9 cellular contexts compared by ENCODE assay signal in the genomic region with DNA sequence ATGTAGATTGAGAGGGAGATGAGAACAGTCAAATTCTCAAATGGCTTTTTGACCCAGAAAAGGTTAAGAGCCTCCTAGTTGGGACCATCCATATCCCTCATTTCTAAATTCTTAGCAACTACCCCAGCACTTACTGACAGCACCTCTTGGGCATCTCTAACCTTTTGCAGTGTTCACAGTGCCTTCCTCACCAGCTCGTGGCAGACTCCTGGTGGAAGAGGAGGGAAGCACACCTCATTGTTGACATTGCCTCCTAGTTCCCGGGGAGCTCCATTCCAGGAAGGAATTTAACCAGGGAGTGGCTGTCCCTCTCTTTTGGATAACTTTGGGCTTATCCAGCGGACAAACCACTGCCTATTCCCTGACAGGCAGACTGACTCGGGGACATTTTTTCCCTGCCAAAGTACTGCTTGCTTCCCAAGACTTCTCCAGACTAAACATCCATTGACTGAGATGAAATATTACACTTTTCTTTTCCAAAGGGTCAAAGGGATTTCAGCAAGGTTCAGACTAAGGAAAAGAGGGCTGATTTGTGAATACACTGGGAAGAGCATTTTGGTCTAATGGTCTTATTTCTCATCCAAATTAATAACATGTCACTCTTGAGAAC. TPM values are rescaled to one million over a fixed set of nuclear protein-coding genes. Genes with fewer than 3 reads are reported as not detected.
DNase-seq lines count a peak whose midpoint lies in the region; ATAC-seq, FAIRE-seq and TF ChIP-seq lines count a peak whose summit lies in the region.
"Had no signal": no experiment of that assay in that cellular context is flagged by ENCODE, and none has a peak within 500 bp of the region (broad histone marks: within the 10 kb centered on the region; RNA-seq: fewer than 3 reads in every experiment).

No MANE protein-coding gene starts in this region.

- peak; percentile 84 for FAIRE-seq in A549 (lab: Jason Lieb, UNC)
- peak; percentile 56 for FAIRE-seq in GM12891 (lab: Jason Lieb, UNC)
- FAIRE-seq in small intestine (lab: Jason Lieb, UNC): no peak

- TF ChIP-seq RAD21 in A549 (conservative IDR thresholded peaks at IDR 0.05 in 1 of 2, IDR thresholded peaks at IDR 0.05 in 1 of 2): peak; percentile 88 to 90

- peak; percentile 82 for TF ChIP-seq CTCF in A549 (IDR thresholded peaks at IDR 0.05)

- H3K27me3 ChIP-seq in MG63 (no peaks in the 10 kb centered on the region), small intestine (ENCODE audit: control insufficient read depth in 2 of 2, insufficient read depth in 2 of 2, low read length in 2 of 2) (no peaks in the 10 kb centered on the region)

- peak overlapping the region; percentile 52; the same call in 2 of the 3 replicates for H3K4me2 ChIP-seq in A549

- CTCF ChIA-PET in A549 (lab: Yijun Ruan, JAX): interaction anchor here (0.5 to 15.5 kb wide), 51 partner anchors 9 to 270 kb away, joined by 3 to 376 read pairs (median 4); a partner anchor contains a TSS

- H3K27ac Mint-ChIP-seq in activated naive CD8-positive, alpha-beta T cell treated with anti-CD3 and anti-CD28 coated beads, Interleukin-2, amount 10 ng/mL, durations not matched to agents 7 days and 5 days: no peak overlapping the region

- H3K4me3 ChIP-seq in A549: no peak overlapping the region
- H3K4me3 ChIP-seq in MG63: no peak overlapping the region
- no peak overlapping the region for H3K4me3 ChIP-seq in small intestine (ENCODE audit: low read depth in 1 of 2, low read length in 2 of 2)

- H3K27ac ChIP-seq in A549 (peak overlapping the region; percentile 46 to 59; a peak in 5 of 6 replicates), small intestine (ENCODE audit: low read depth in 1 of 2, low read length in 1 of 2) (no peak overlapping the region)

- H3K9me3 ChIP-seq in A549: no peaks in the 10 kb centered on the region
- no peaks in the 10 kb centered on the region for H3K9me3 ChIP-seq in MG63
- no peaks in the 10 kb centered on the region for H3K9me3 ChIP-seq in small intestine (ENCODE audit: control insufficient read depth, low read depth)

- no peaks in the 10 kb centered on the region for H3K9me3 Mint-ChIP-seq in activated naive CD8-positive, alpha-beta T cell treated with anti-CD3 and anti-CD28 coated beads, Interleukin-2, amount 10 ng/mL, durations not matched to agents 7 days and 5 days

- peak; percentile 92 to 95 for ATAC-seq in A549
- ATAC-seq in activated naive CD8-positive, alpha-beta T cell treated with anti-CD3 and anti-CD28 coated beads, Interleukin-2, amount 10 ng/mL, durations not matched to agents 7 days and 5 days (ENCODE audit: low read depth): peak; percentile 85
- ATAC-seq in left ventricle myocardium superior: peak; percentile 85
- no peak for ATAC-seq in GM21423 (IDR thresholded peaks at IDR 0.05; ENCODE audit: unreplicated experiment)

- WGBS in A549 (ENCODE audit: missing lambda C conversion rate): 0% methylated on average over 4 of the region's 4 CpGs
- 0 to 7% (median 6%) methylated on average over 4 of the region's 4 CpGs for WGBS in small intestine, 3 donors

- H3K36me3 ChIP-seq in MG63: no peaks in the 10 kb centered on the region
- H3K36me3 ChIP-seq in small intestine (ENCODE audit: control insufficient read depth in 2 of 2, insufficient read depth in 2 of 2, low read length in 2 of 2): no peaks in the 10 kb centered on the region

- POLR2A ChIA-PET in A549 (lab: Yijun Ruan, JAX): interaction anchor here (0.7 to 1.6 kb wide), 9 partner anchors 45 to 113 kb away, joined by 3 to 8 read pairs (median 4); a partner anchor contains a TSS
- POLR2A ChIA-PET in activated naive CD8-positive, alpha-beta T cell treated with anti-CD3 and anti-CD28 coated beads, Interleukin-2, amount 10 ng/mL, durations not matched to agents 7 days and 5 days (lab: Charles Lee): interaction anchor here (2.1 kb wide), 1 partner anchor 83 kb away, joined by 12 read pairs; no protein-coding TSS in a partner anchor

- H3K4me3 Mint-ChIP-seq in activated naive CD8-positive, alpha-beta T cell treated with anti-CD3 and anti-CD28 coated beads, Interleukin-2, amount 10 ng/mL, durations not matched to agents 7 days and 5 days: no peak overlapping the region

- peaks cover 12% of the 10 kb centered on the region for H3K4me1 Mint-ChIP-seq in activated naive CD8-positive, alpha-beta T cell treated with anti-CD3 and anti-CD28 coated beads, Interleukin-2, amount 10 ng/mL, durations not matched to agents 7 days and 5 days

- intact Hi-C loops in left ventricle myocardium superior (cut with micrococcal nuclease): loop anchor here (5.0 kb wide), 1 partner anchor 81 kb away; no protein-coding TSS in a partner anchor

- peaks cover 38% of the 10 kb centered on the region; the same call in 2 of the 3 replicates for H3K4me1 ChIP-seq in A549
- peaks cover 3 to 4% of the 10 kb centered on the region in 2 donors for H3K4me1 ChIP-seq in small intestine (ENCODE audit: control insufficient read depth in 2 of 2, insufficient read depth in 1 of 2, low read depth in 1 of 2, low read length in 1 of 2)

- peak; percentile 78 to 83 for DNase-seq in A549 (ENCODE audit: low read depth in 1 of 2, low spot score in 1 of 2)
- DNase-seq in GM12891 (ENCODE audit: insufficient read length, low spot score): peak; percentile 35
- DNase-seq in MG63: peak; percentile 49
- peak; percentile 65 for DNase-seq in SK-N-DZ (ENCODE audit: low spot score)
- DNase-seq in activated naive CD8-positive, alpha-beta T cell treated with anti-CD3 and anti-CD28 coated beads, Interleukin-2, amount 10 ng/mL, durations not matched to agents 7 days and 5 days: peak; percentile 36
- DNase-seq in left ventricle myocardium superior: peak; percentile 41
- DNase-seq in small intestine: peak; percentile 82

- H3K36me3 Mint-ChIP-seq in activated naive CD8-positive, alpha-beta T cell treated with anti-CD3 and anti-CD28 coated beads, Interleukin-2, amount 10 ng/mL, durations not matched to agents 7 days and 5 days: no peaks in the 10 kb centered on the region

- peaks cover 8% of the 10 kb centered on the region for H3K27me3 Mint-ChIP-seq in activated naive CD8-positive, alpha-beta T cell treated with anti-CD3 and anti-CD28 coated beads, Interleukin-2, amount 10 ng/mL, durations not matched to agents 7 days and 5 days

- TF ChIP-seq POLR2A in A549 (IDR thresholded peaks at IDR 0.05; ENCODE audit: low read length) (no peak), GM12891 (IDR thresholded peaks at IDR 0.05; ENCODE audit: low read depth, low read length) (no peak)

- no peak for TF ChIP-seq EP300 in A549 (IDR thresholded peaks at IDR 0.05)

TF ChIP-seq in A549, 52 proteins besides CTCF, POLR2A, EP300 and RAD21:
- TF ChIP-seq SMC3 (IDR thresholded peaks at IDR 0.05) (peak; percentile 94), RFX5 (IDR thresholded peaks at IDR 0.05) (no peak)
- TF ChIP-seq, protein P1, sequence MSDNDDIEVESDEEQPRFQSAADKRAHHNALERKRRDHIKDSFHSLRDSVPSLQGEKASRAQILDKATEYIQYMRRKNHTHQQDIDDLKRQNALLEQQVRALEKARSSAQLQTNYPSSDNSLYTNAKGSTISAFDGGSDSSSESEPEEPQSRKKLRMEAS (IDR thresholded peaks at IDR 0.05): peak; percentile 19; the same call in 1 of the 2 replicates

TF ChIP-seq in GM12891, 5 proteins besides CTCF, POLR2A, EP300 and RAD21:
- no peak for TF ChIP-seq POLR2AphosphoS5 (IDR thresholded peaks at IDR 0.05; ENCODE audit: low read depth, low read length)
- no peak for TF ChIP-seq SPI1 (IDR thresholded peaks at IDR 0.05; ENCODE audit: low read depth, low read length)
- no peak for TF ChIP-seq TAF1 (IDR thresholded peaks at IDR 0.05; ENCODE audit: low read depth, low read length)
- TF ChIP-seq PAX5 (IDR thresholded peaks at IDR 0.05; ENCODE audit: insufficient read depth, low read length, severe bottlenecking): no peak
- TF ChIP-seq POU2F2 (IDR thresholded peaks at IDR 0.05; ENCODE audit: low read depth, low read length): no peak

RNA-seq across cellular contexts. Expression of a gene that starts 9.0 kb away (rescaled TPM):
- not detected in 2 replicates for polyA plus RNA-seq in A549 (2011; rRNA removed)
- polyA plus RNA-seq in A549 (2012; cell fraction: cytosol; rRNA removed): not detected in 2 replicates
- polyA plus RNA-seq in A549 (2012; cell fraction: nucleus; rRNA removed): 0.01 TPM in 1 of 2 replicates, not detected in the other
- not detected in 3 replicates for polyA plus RNA-seq in A549 (2017; fragmentation: RNase III; extraction: RNeasy Plus Mini Kit Qiagen cat#74134 plus additional on column Dnase treatment)
- polyA minus RNA-seq in A549 (2011; rRNA and poly(A)+ RNA removed): 0.08 TPM in 1 of 2 replicates, not detected in the other
- polyA plus RNA-seq in GM12891 (2012; ENCODE audit: low read depth, missing spikeins): not detected
- not detected in 2 replicates for total RNA-seq in MG63 (2014; rRNA removed; shearing (Covaris generic); ENCODE audit: low replicate concordance)
- not detected in 2 replicates for polyA plus RNA-seq in SK-N-DZ (2014; cell fraction: cytosol; rRNA removed)
- not detected in 2 replicates for polyA plus RNA-seq in SK-N-DZ (2014; cell fraction: nucleus; rRNA removed)
- not detected for total RNA-seq in activated naive CD8-positive, alpha-beta T cell treated with anti-CD3 and anti-CD28 coated beads, Interleukin-2, amount 10 ng/mL, durations not matched to agents 7 days and 5 days
- not detected for total RNA-seq in left ventricle myocardium superior
- not detected for polyA plus RNA-seq in small intestine
- total RNA-seq: mononuclear cell had no signal

RNA-seq across cellular contexts. Expression of a gene that starts 55.0 kb away (rescaled TPM):
- polyA plus RNA-seq in A549 (2011; rRNA removed) (58.3 and 75.0 TPM in 2 replicates), A549 (2017; fragmentation: RNase III; extraction: RNeasy Plus Mini Kit Qiagen cat#74134 plus additional on column Dnase treatment) (63.4 to 70.7 TPM (median 66.5 TPM) in 3 replicates), small intestine (10 to 100 TPM; 11.5 to 38.7 (median 24.6) TPM)
- 70.0 and 92.8 TPM in 2 replicates for polyA plus RNA-seq in A549 (2012; cell fraction: cytosol; rRNA removed)
- polyA plus RNA-seq in A549 (2012; cell fraction: nucleus; rRNA removed): 89.5 and 91.0 TPM in 2 replicates
- polyA minus RNA-seq in A549 (2011; rRNA and poly(A)+ RNA removed): 57.6 and 74.4 TPM in 2 replicates
- 7.3 TPM for polyA plus RNA-seq in GM12891 (2012; ENCODE audit: low read depth, missing spikeins)
- total RNA-seq in MG63 (2014; rRNA removed; shearing (Covaris generic); ENCODE audit: low replicate concordance): 0.89 and 15.5 TPM in 2 replicates
- 4.0 and 4.9 TPM in 2 replicates for polyA plus RNA-seq in SK-N-DZ (2014; cell fraction: cytosol; rRNA removed)
- polyA plus RNA-seq in SK-N-DZ (2014; cell fraction: nucleus; rRNA removed): 2.3 and 4.4 TPM in 2 replicates
- total RNA-seq in activated naive CD8-positive, alpha-beta T cell treated with anti-CD3 and anti-CD28 coated beads, Interleukin-2, amount 10 ng/mL, durations not matched to agents 7 days and 5 days: 10 to 100 TPM; 13.0 to 17.9 TPM
- 24.5 TPM for total RNA-seq in left ventricle myocardium superior

Comparison
In these comparisons a context has a peak if more than half of its experiments do, and no peak if none do; other contexts are left out.
1. H3K27ac ChIP-seq: peak in A549 (2 of 2); none in small intestine (0 of 2).
2. Peak in every context shown above with its lines, with median percentiles within 50 percentile points of each other: DNase-seq.